In genomic region chr1:67748147-67748546, GRCh38 we compare ENCODE assay signal across 12 cellular contexts.
A peak's percentile ranks its signal among the peaks of the same experiment; 100 is the strongest.
DNase-seq lines count a peak whose midpoint lies in the region; ATAC-seq and TF ChIP-seq lines count a peak whose summit lies in the region.
"Had no signal": no experiment of that assay in that cellular context is flagged by ENCODE, and none has a peak within 500 bp of the region (broad histone marks: within the 10 kb centered on the region; RNA-seq: fewer than 3 reads in every experiment).

No MANE protein-coding gene starts in this region.

- H3K27ac Mint-ChIP-seq in mesothelial cell of epicardium, result peak overlapping the region; percentile 96
- H3K27ac Mint-ChIP-seq in activated T-helper 2 cell treated with anti-CD3 and anti-CD28 coated beads, Interferon-gamma antibody, Interleukin-2, Interleukin-4, amounts not matched to agents 10 μg/mL and 5 μg/mL and 100 μg/mL, durations not matched to agents 14 hours and 24 hours and 36 hours, result no peak overlapping the region
- H3K27ac Mint-ChIP-seq: activated naive CD4-positive, alpha-beta T cell treated with anti-CD3 and anti-CD28 coated beads, Interleukin-2, amount 10 ng/mL, durations not matched to agents 7 days and 5 days; effector memory CD8-positive, alpha-beta T cell; immature natural killer cell had no signal

- H3K4me2 ChIP-seq in KMS-11 (peak overlapping the region; percentile 94), mammary epithelial cell (ENCODE audit: insufficient read depth, low read depth, low read length) (peak overlapping the region; percentile 91)

- no peak overlapping the region for H3K4me3 ChIP-seq in KMS-11 (IDR thresholded peaks at IDR 0.05; ENCODE audit: insufficient read depth, low read depth, low read length)
- peak overlapping the region in 1 of 3 experiments; percentile 30 for H3K4me3 ChIP-seq in mammary epithelial cell (replicated peaks in 1 of 3; ENCODE audit: insufficient read depth in 1 of 3, low read depth in 2 of 3, low read length in 3 of 3)
- H3K4me3 ChIP-seq in tibial nerve, result peak overlapping the region in 2 of 4 donors; percentile 9 to 28

- CTCF ChIA-PET in mammary epithelial cell (lab: Charles Lee; ENCODE audit: low non-redundant PET), result no interaction called here

- peak overlapping the region; percentile 4 for H3K4me3 Mint-ChIP-seq in mesothelial cell of epicardium
- no peak overlapping the region for H3K4me3 Mint-ChIP-seq in activated T-helper 2 cell treated with anti-CD3 and anti-CD28 coated beads, Interferon-gamma antibody, Interleukin-2, Interleukin-4, amounts not matched to agents 10 μg/mL and 5 μg/mL and 100 μg/mL, durations not matched to agents 14 hours and 24 hours and 36 hours (ENCODE audit: low read depth)
- H3K4me3 Mint-ChIP-seq: activated naive CD4-positive, alpha-beta T cell treated with anti-CD3 and anti-CD28 coated beads, Interleukin-2, amount 10 ng/mL, durations not matched to agents 7 days and 5 days; effector memory CD8-positive, alpha-beta T cell; immature natural killer cell had no signal

- ATAC-seq in HG02571 (IDR thresholded peaks at IDR 0.05; ENCODE audit: unreplicated experiment), result no peak
- ATAC-seq: effector memory CD8-positive, alpha-beta T cell had no signal

- H3K79me2 ChIP-seq in KMS-11 (ENCODE audit: insufficient read depth, low read depth) (no peaks in the 10 kb centered on the region), mammary epithelial cell (ENCODE audit: insufficient read depth, low read length) (peaks cover 71% of the 10 kb centered on the region)

- no peaks in the 10 kb centered on the region for H3K27me3 Mint-ChIP-seq in mesothelial cell of epicardium (ENCODE audit: low read depth)
- H3K27me3 Mint-ChIP-seq in activated T-helper 2 cell treated with anti-CD3 and anti-CD28 coated beads, Interferon-gamma antibody, Interleukin-2, Interleukin-4, amounts not matched to agents 10 μg/mL and 5 μg/mL and 100 μg/mL, durations not matched to agents 14 hours and 24 hours and 36 hours (ENCODE audit: low read depth), result peaks cover 13% of the 10 kb centered on the region

- WGBS in mammary epithelial cell (ENCODE audit: low coverage, missing lambda C conversion rate), result 35% methylated on average over 2 of the region's 2 CpGs
- WGBS in tibial nerve, 2 donors, result 19% methylated on average over 2 of the region's 2 CpGs

- H3K36me3 ChIP-seq in KMS-11 (ENCODE audit: insufficient read depth) (no peaks in the 10 kb centered on the region), mammary epithelial cell (ENCODE audit: insufficient read depth, low read length) (peaks cover 4% of the 10 kb centered on the region), tibial nerve (no peaks in the 10 kb centered on the region)

- no peak for TF ChIP-seq POLR2A in tibial nerve (IDR thresholded peaks at IDR 0.05)

- no peak for TF ChIP-seq EP300 in tibial nerve (IDR thresholded peaks at IDR 0.05)

- no peaks in the 10 kb centered on the region for H3K9me3 ChIP-seq in mammary epithelial cell (replicated peaks; ENCODE audit: insufficient read depth, low read length)
- H3K9me3 ChIP-seq in tibial nerve, result no peaks in the 10 kb centered on the region

- no peak for TF ChIP-seq CTCF in KMS-11 (conservative IDR thresholded peaks at IDR 0.05; ENCODE audit: low read depth, low read length)
- TF ChIP-seq CTCF in mammary epithelial cell (conservative IDR thresholded peaks at IDR 0.05 in 1 of 2, IDR thresholded peaks at IDR 0.05 in 1 of 2; ENCODE audit: extremely low read depth in 1 of 2, insufficient read depth in 1 of 2, low read depth in 1 of 2, low read length in 2 of 2), result no peak
- no peak for TF ChIP-seq CTCF in mesothelial cell of epicardium (IDR thresholded peaks at IDR 0.05; ENCODE audit: unreplicated experiment)
- no peak for TF ChIP-seq CTCF in tibial nerve (IDR thresholded peaks at IDR 0.05)

- H3K27me3 ChIP-seq in KMS-11 (ENCODE audit: insufficient read depth, low read depth), result no peaks in the 10 kb centered on the region
- no peaks in the 10 kb centered on the region for H3K27me3 ChIP-seq in mammary epithelial cell (ENCODE audit: insufficient read depth, low read length)
- H3K27me3 ChIP-seq in tibial nerve, result no peaks in the 10 kb centered on the region

- dilution Hi-C loops in mammary epithelial cell (cut with HindIII; ENCODE audit: low sequenced_read_pairs), result no loop called here

- in situ Hi-C loops in mammary epithelial cell (cut with MboI; ENCODE audit: low sequenced_read_pairs in 2 of 2), result no loop called here

- H3K9ac ChIP-seq in KMS-11 (peak overlapping the region; percentile 69; the same call in 1 of the 2 replicates), mammary epithelial cell (ENCODE audit: insufficient read depth, low read length) (peak overlapping the region; percentile 95)

- H3K4me1 ChIP-seq in KMS-11 (ENCODE audit: low read depth, poor library complexity, severe bottlenecking), result peaks cover 75% of the 10 kb centered on the region
- H3K4me1 ChIP-seq in mammary epithelial cell (ENCODE audit: insufficient read depth, low read length), result peaks cover 62% of the 10 kb centered on the region
- H3K4me1 ChIP-seq in tibial nerve, result peaks cover 8 to 58% (median 31%) of the 10 kb centered on the region in 4 donors

- H3K36me3 Mint-ChIP-seq in mesothelial cell of epicardium, result no peaks in the 10 kb centered on the region
- no peaks in the 10 kb centered on the region for H3K36me3 Mint-ChIP-seq in activated T-helper 2 cell treated with anti-CD3 and anti-CD28 coated beads, Interferon-gamma antibody, Interleukin-2, Interleukin-4, amounts not matched to agents 10 μg/mL and 5 μg/mL and 100 μg/mL, durations not matched to agents 14 hours and 24 hours and 36 hours (ENCODE audit: low read depth)
- H3K36me3 Mint-ChIP-seq: activated naive CD4-positive, alpha-beta T cell treated with anti-CD3 and anti-CD28 coated beads, Interleukin-2, amount 10 ng/mL, durations not matched to agents 7 days and 5 days; immature natural killer cell had no signal

- no peaks in the 10 kb centered on the region for H3K9me3 Mint-ChIP-seq in mesothelial cell of epicardium
- no peaks in the 10 kb centered on the region for H3K9me3 Mint-ChIP-seq in activated T-helper 2 cell treated with anti-CD3 and anti-CD28 coated beads, Interferon-gamma antibody, Interleukin-2, Interleukin-4, amounts not matched to agents 10 μg/mL and 5 μg/mL and 100 μg/mL, durations not matched to agents 14 hours and 24 hours and 36 hours
- H3K9me3 Mint-ChIP-seq: activated naive CD4-positive, alpha-beta T cell treated with anti-CD3 and anti-CD28 coated beads, Interleukin-2, amount 10 ng/mL, durations not matched to agents 7 days and 5 days; effector memory CD8-positive, alpha-beta T cell; immature natural killer cell had no signal

- intact Hi-C loops in mammary epithelial cell (cut with micrococcal nuclease), result no loop called here
- intact Hi-C loops in activated T-helper 2 cell treated with anti-CD3 and anti-CD28 coated beads, Interferon-gamma antibody, Interleukin-2, Interleukin-4, amounts not matched to agents 10 μg/mL and 5 μg/mL and 100 μg/mL, durations not matched to agents 14 hours and 24 hours and 36 hours (cut with micrococcal nuclease), result no loop called here

- H4K20me1 ChIP-seq in KMS-11 (ENCODE audit: insufficient read depth), result no peaks in the 10 kb centered on the region
- no peaks in the 10 kb centered on the region for H4K20me1 ChIP-seq in mammary epithelial cell (ENCODE audit: insufficient read depth, low read length)

- H3K4me1 Mint-ChIP-seq in mesothelial cell of epicardium, result peaks cover 63% of the 10 kb centered on the region
- H3K4me1 Mint-ChIP-seq in activated T-helper 2 cell treated with anti-CD3 and anti-CD28 coated beads, Interferon-gamma antibody, Interleukin-2, Interleukin-4, amounts not matched to agents 10 μg/mL and 5 μg/mL and 100 μg/mL, durations not matched to agents 14 hours and 24 hours and 36 hours (ENCODE audit: low read depth), result peaks cover 25% of the 10 kb centered on the region
- H3K4me1 Mint-ChIP-seq: immature natural killer cell had no signal

- H3K27ac ChIP-seq in KMS-11, result peak overlapping the region; percentile 94; the same call in 1 of the 2 replicates
- H3K27ac ChIP-seq in mammary epithelial cell (ENCODE audit: insufficient read depth, low read depth, low read length), result peak overlapping the region; percentile 100
- peak overlapping the region; percentile 65 to 89 (median 78) for H3K27ac ChIP-seq in tibial nerve

- no TSS peak for BruUV-seq in mammary epithelial cell (replicated peaks; lab: Mats Ljungman, UMichigan)

- DNase-seq in mammary epithelial cell, result no peak
- DNase-seq in mesothelial cell of epicardium (ENCODE audit: low spot score in 2 of 2, unreplicated experiment in 2 of 2), result no peak
- no peak for DNase-seq in tibial nerve (ENCODE audit: low spot score in 2 of 2)
- DNase-seq in activated T-helper 2 cell treated with anti-CD3 and anti-CD28 coated beads, Interferon-gamma antibody, Interleukin-2, Interleukin-4, amounts not matched to agents 10 μg/mL and 5 μg/mL and 100 μg/mL, durations not matched to agents 14 hours and 24 hours and 36 hours (ENCODE audit: low spot score), result no peak
- DNase-seq in NCI-H2081 (lab: John Stamatoyannopoulos, UW), result no peak
- DNase-seq: activated naive CD4-positive, alpha-beta T cell treated with anti-CD3 and anti-CD28 coated beads, Interleukin-2, amount 10 ng/mL, durations not matched to agents 7 days and 5 days; effector memory CD8-positive, alpha-beta T cell; immature natural killer cell; NCI-H1105 treated with DMSO at 0.1 percent for 48 hours; retina had no signal

- H2AFZ ChIP-seq in KMS-11 (ENCODE audit: low read depth), result peak overlapping the region; percentile 13; the same call in 1 of the 2 replicates
- no peak overlapping the region for H2AFZ ChIP-seq in mammary epithelial cell (ENCODE audit: low read depth, low read length)
